In genomic region chr18:36149514-36150289, GRCh38 we compare ENCODE assay signal across 1 cellular context.
TF ChIP-seq lines count a peak whose summit lies in the region.

No MANE protein-coding gene starts in this region.

TF ChIP-seq in HepG2, 621 proteins besides CTCF, POLR2A, EP300 and RAD21:
- no peak for TF ChIP-seq EEA1 (CRISPR knock-in tag; IDR thresholded peaks at IDR 0.05; ENCODE audit: borderline replicate concordance)
- TF ChIP-seq, protein P1, sequence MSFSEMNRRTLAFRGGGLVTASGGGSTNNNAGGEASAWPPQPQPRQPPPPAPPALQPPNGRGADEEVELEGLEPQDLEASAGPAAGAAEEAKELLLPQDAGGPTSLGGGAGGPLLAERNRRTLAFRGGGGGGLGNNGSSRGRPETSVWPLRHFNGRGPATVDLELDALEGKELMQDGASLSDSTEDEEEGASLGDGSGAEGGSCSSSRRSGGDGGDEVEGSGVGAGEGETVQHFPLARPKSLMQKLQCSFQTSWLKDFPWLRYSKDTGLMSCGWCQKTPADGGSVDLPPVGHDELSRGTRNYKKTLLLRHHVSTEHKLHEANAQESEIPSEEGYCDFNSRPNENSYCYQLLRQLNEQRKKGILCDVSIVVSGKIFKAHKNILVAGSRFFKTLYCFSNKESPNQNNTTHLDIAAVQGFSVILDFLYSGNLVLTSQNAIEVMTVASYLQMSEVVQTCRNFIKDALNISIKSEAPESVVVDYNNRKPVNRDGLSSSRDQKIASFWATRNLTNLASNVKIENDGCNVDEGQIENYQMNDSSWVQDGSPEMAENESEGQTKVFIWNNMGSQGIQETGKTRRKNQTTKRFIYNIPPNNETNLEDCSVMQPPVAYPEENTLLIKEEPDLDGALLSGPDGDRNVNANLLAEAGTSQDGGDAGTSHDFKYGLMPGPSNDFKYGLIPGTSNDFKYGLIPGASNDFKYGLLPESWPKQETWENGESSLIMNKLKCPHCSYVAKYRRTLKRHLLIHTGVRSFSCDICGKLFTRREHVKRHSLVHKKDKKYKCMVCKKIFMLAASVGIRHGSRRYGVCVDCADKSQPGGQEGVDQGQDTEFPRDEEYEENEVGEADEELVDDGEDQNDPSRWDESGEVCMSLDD (CRISPR knock-in tag; IDR thresholded peaks at IDR 0.05; ENCODE audit: borderline replicate concordance) = no peak
- TF ChIP-seq TERF1 (CRISPR knock-in tag; IDR thresholded peaks at IDR 0.05) = no peak
- no peak for TF ChIP-seq GABPA (IDR thresholded peaks at IDR 0.05; ENCODE audit: low read depth, low read length)
- no peak for TF ChIP-seq GABPA (CRISPR knock-in tag; IDR thresholded peaks at IDR 0.05; ENCODE audit: low read depth)
- no peak for TF ChIP-seq TAF15 (IDR thresholded peaks at IDR 0.05; ENCODE audit: low read depth, low read length, poor library complexity, severe bottlenecking)
